In genomic region chr15:40279437-40280141, GRCh38 we compare ENCODE assay signal across 8 cellular contexts. TPM values are rescaled to one million over a fixed set of nuclear protein-coding genes. Genes with fewer than 3 reads are reported as not detected.
DNase-seq lines count a peak whose midpoint lies in the region; ATAC-seq, FAIRE-seq and TF ChIP-seq lines count a peak whose summit lies in the region.

No MANE protein-coding gene starts in this region.

- no peaks in the 10 kb centered on the region for H3K9me3 ChIP-seq in DND-41 (ENCODE audit: insufficient read depth, low read length, severe bottlenecking)
- H3K9me3 ChIP-seq in GM12878 (replicated peaks; ENCODE audit: control insufficient read depth, insufficient read depth, low read length), result no peaks in the 10 kb centered on the region; the same call in 2 of the 3 replicates
- H3K9me3 ChIP-seq in iPS-15b (ENCODE audit: control insufficient read depth, insufficient read depth, low read length), result no peaks in the 10 kb centered on the region

- ATAC-seq in DND-41 (ENCODE audit: insufficient read depth, low read depth), result peak; percentile 70
- ATAC-seq in GM12878, result peak; percentile 75
- ATAC-seq in HG03108 (IDR thresholded peaks at IDR 0.05; ENCODE audit: unreplicated experiment), result no peak
- ATAC-seq in HG02678 (IDR thresholded peaks at IDR 0.05; ENCODE audit: unreplicated experiment), result no peak

- intact Hi-C loops in GM12878 (cut with micrococcal nuclease; ENCODE audit: unreplicated experiment), result loop anchor here (1.0 to 10.0 kb wide), 5 partner anchors 31 to 395 kb away; partner anchors contain the start of gene BMF

- H3K36me3 ChIP-seq in DND-41 (ENCODE audit: insufficient read depth, low read length), result no peaks in the 10 kb centered on the region
- H3K36me3 ChIP-seq in GM12878 (ENCODE audit: control insufficient read depth in 2 of 2, insufficient read depth in 2 of 2, low read length in 1 of 2), result no peaks in the 10 kb centered on the region
- H3K36me3 ChIP-seq in iPS-15b (ENCODE audit: control insufficient read depth, insufficient read depth, low read length), result no peaks in the 10 kb centered on the region

- peak; percentile 75 for TF ChIP-seq RAD21 in GM12878 (IDR thresholded peaks at IDR 0.05; ENCODE audit: insufficient read depth, low read depth, low read length)

- H3K4me3 ChIP-seq in DND-41 (ENCODE audit: low read depth in 1 of 2, low read length in 2 of 2), result no peak overlapping the region
- no peak overlapping the region for H3K4me3 ChIP-seq in GM12878
- H3K4me3 ChIP-seq in iPS-15b (ENCODE audit: low read depth, low read length), result peak overlapping the region; percentile 37

- no peak for TF ChIP-seq POLR2A in GM12878 (IDR thresholded peaks at IDR 0.05; ENCODE audit: low read depth, low read length)

- TF ChIP-seq CTCF in DND-41 (IDR thresholded peaks at IDR 0.05; ENCODE audit: borderline replicate concordance, extremely low read depth, low read length, poor library complexity, severe bottlenecking), result peak; percentile 96
- TF ChIP-seq CTCF in GM12878 (IDR thresholded peaks at IDR 0.05 in 2 of 3, conservative IDR thresholded peaks at IDR 0.05 in 1 of 3; ENCODE audit: control insufficient read depth in 2 of 3, extremely low read depth in 1 of 3, insufficient read depth in 1 of 3, low read depth in 3 of 3, low read length in 3 of 3), result peak; percentile 93 to 98 (median 93)

- in situ Hi-C loops in KBM-7 (cut with MboI; ENCODE audit: low pct_unique_long_range_greater_than_20kb, low sequenced_read_pairs), result loop anchor here (10.0 kb wide), 1 partner anchor 65 kb away; no protein-coding TSS in a partner anchor
- in situ Hi-C loops in GM12878 (cut with MboI), result loop anchor here (5.0 to 10.0 kb wide), 3 partner anchors 33 to 495 kb away; partner anchors contain the start of gene FSIP1

- 26% methylated on average over 28 of the region's 40 CpGs for WGBS in GM12878 (ENCODE audit: insufficient coverage, insufficient replicate concordance, low lambda C conversion rate, missing lambda C conversion rate)

- H3K27me3 ChIP-seq in DND-41 (ENCODE audit: insufficient read depth, low read length, poor library complexity), result peaks cover 11% of the 10 kb centered on the region
- H3K27me3 ChIP-seq in GM12878 (replicated peaks in 1 of 2; ENCODE audit: control insufficient read depth in 2 of 2, insufficient read depth in 2 of 2, low read length in 1 of 2), result peaks cover 4 to 17% of the 10 kb centered on the region in 2 experiments
- peaks cover 59% of the 10 kb centered on the region for H3K27me3 ChIP-seq in iPS-15b (ENCODE audit: control insufficient read depth, insufficient read depth, low read length)

- H3K27ac ChIP-seq in DND-41 (ENCODE audit: low read length) (no peak overlapping the region), GM12878 (ENCODE audit: control insufficient read depth, insufficient read depth) (no peak overlapping the region)

- FAIRE-seq in GM12878 (lab: Jason Lieb, UNC), result peak; percentile 80

- RAD21 ChIA-PET in GM12878 (lab: Charles Lee; ENCODE audit: unreplicated experiment), result interaction anchor here (0.6 to 5.7 kb wide), 18 partner anchors 19 to 250 kb away, joined by 3 to 93 read pairs (median 4); partner anchors contain the start of genes CCDC9B and PLCB2

- SMC1A ChIA-PET in GM12878 (lab: Charles Lee; ENCODE audit: uncharacterized antibody, unreplicated experiment), result interaction anchor here (0.6 to 4.8 kb wide), 13 partner anchors 8 to 244 kb away, joined by 3 to 83 read pairs (median 5); partner anchors contain the start of gene PLCB2

- H3K4me2 ChIP-seq in DND-41 (ENCODE audit: insufficient read depth, low read length) (no peak overlapping the region), GM12878 (ENCODE audit: control insufficient read depth, insufficient read depth) (no peak overlapping the region)

- CTCF ChIA-PET in GM12878 (lab: Yijun Ruan, JAX), result interaction anchor here (0.6 to 11.7 kb wide), 46 partner anchors 9 to 580 kb away, joined by 3 to 296 read pairs (median 4); partner anchors contain the start of genes BMF, CCDC9B, INAFM2 and PLCB2

- H4K20me1 ChIP-seq in DND-41 (ENCODE audit: insufficient read depth, low read length) (no peaks in the 10 kb centered on the region), GM12878 (ENCODE audit: control insufficient read depth, insufficient read depth) (no peaks in the 10 kb centered on the region; the same call in 1 of the 2 replicates)

- no peak overlapping the region for H2AFZ ChIP-seq in DND-41 (ENCODE audit: low read depth, low read length)
- no peak overlapping the region for H2AFZ ChIP-seq in GM12878 (ENCODE audit: control insufficient read depth, low read depth, low read length)

- POLR2A ChIA-PET in GM12878 (lab: Charles Lee), result interaction anchor here (1.0 to 1.7 kb wide), 3 partner anchors 12 to 62 kb away, joined by 3 to 6 read pairs (median 5); no protein-coding TSS in a partner anchor

- H3K9ac ChIP-seq in DND-41 (ENCODE audit: low read depth, low read length), result no peak overlapping the region
- H3K9ac ChIP-seq in GM12878 (ENCODE audit: control insufficient read depth, insufficient read depth, low read length), result no peak overlapping the region
- no peak overlapping the region for H3K9ac ChIP-seq in iPS-15b (ENCODE audit: low read depth, low read length)

- no peak for TF ChIP-seq EP300 in GM12878 (IDR thresholded peaks at IDR 0.05; ENCODE audit: borderline replicate concordance in 1 of 2, control insufficient read depth in 1 of 2, low read depth in 2 of 2, low read length in 2 of 2)

- BruUV-seq in GM12878 (replicated peaks; lab: Mats Ljungman, UMichigan), result no TSS peak

- H3K4me1 ChIP-seq in DND-41 (ENCODE audit: insufficient read depth, low read length) (peaks cover 17% of the 10 kb centered on the region), GM12878 (ENCODE audit: control insufficient read depth, insufficient read depth, low read length) (peaks cover 11% of the 10 kb centered on the region), iPS-15b (ENCODE audit: control insufficient read depth, insufficient read depth, low read length) (peaks cover 9% of the 10 kb centered on the region)

- no peaks in the 10 kb centered on the region for H3K79me2 ChIP-seq in DND-41 (ENCODE audit: insufficient read depth, low read length)
- no peaks in the 10 kb centered on the region for H3K79me2 ChIP-seq in GM12878 (ENCODE audit: control insufficient read depth, insufficient read depth, low read length)

- peak; percentile 55 for DNase-seq in DND-41
- DNase-seq in KBM-7, result peak; percentile 71
- peak; percentile 29 for DNase-seq in T-helper 22 cell (ENCODE audit: low read depth)
- DNase-seq in GM12878 (ENCODE audit: low read depth, low spot score), result no peak
- DNase-seq in stimulated activated CD4-positive, alpha-beta T cell treated with anti-CD3 and anti-CD28 coated beads, Interleukin-12 subunit alpha, Interleukin-12 subunit beta, amount 100 ng/mL, for 24 hours (ENCODE audit: low read depth in 2 of 2), result peak; percentile 21 to 59

RNA-seq across cellular contexts. Expression of gene ANKRD63, which starts 3.3 kb away (rescaled TPM):
- total RNA-seq in GM12878 (2013; cell fraction: nucleolus; rRNA removed), result not detected in 2 replicates
- total RNA-seq in GM12878 (2014; rRNA removed) (not detected in 2 replicates), GM12878 (2014; rRNA removed; fragmentation: Illumina TruSeq; extraction: Trizol) (not detected in 2 replicates), GM12878 (2021) (not detected in 2 replicates)
- not detected for polyA plus RNA-seq in GM12878 (2011; ENCODE audit: low read depth)
- polyA plus RNA-seq in GM12878 (2011; rRNA removed) (not detected in 2 replicates), GM12878 (2014; fragmentation: Illumina TruSeq; extraction: Trizol) (not detected in 2 replicates), GM12878 (2014; fragmentation: Nextera tagmentation; extraction: Ambion mirVana) (not detected), GM12878 (2014; rRNA removed) (not detected in 2 replicates), GM12878 (2016; fragmentation: Nextera tagmentation; extraction: Ambion mirVana) (not detected)
- not detected in 2 replicates for polyA plus RNA-seq in GM12878 (2011; cell fraction: cytosol; rRNA removed)
- polyA plus RNA-seq in GM12878 (2011; cell fraction: nucleus; rRNA removed), result not detected in 2 replicates
- polyA plus RNA-seq in GM12878 (2012), result not detected in 2 replicates
- polyA minus RNA-seq in GM12878 (2011; rRNA and poly(A)+ RNA removed), result not detected in 2 replicates
- polyA minus RNA-seq in GM12878 (2011; cell fraction: cytosol; rRNA and poly(A)+ RNA removed), result not detected in 2 replicates
- not detected in 2 replicates for polyA minus RNA-seq in GM12878 (2011; cell fraction: nucleus; rRNA and poly(A)+ RNA removed)

RNA-seq across cellular contexts. Expression of gene PLCB2, which starts 28.1 kb away (rescaled TPM):
- total RNA-seq in GM12878 (2013; cell fraction: nucleolus; rRNA removed), result 14.1 and 15.6 TPM in 2 replicates
- total RNA-seq in GM12878 (2014; rRNA removed), result 18.5 and 25.2 TPM in 2 replicates
- 13.2 and 13.9 TPM in 2 replicates for total RNA-seq in GM12878 (2014; rRNA removed; fragmentation: Illumina TruSeq; extraction: Trizol)
- total RNA-seq in GM12878 (2021), result 33.8 and 39.4 TPM in 2 replicates
- 8.1 TPM for polyA plus RNA-seq in GM12878 (2011; ENCODE audit: low read depth)
- polyA plus RNA-seq in GM12878 (2011; rRNA removed), result 0.88 and 1.2 TPM in 2 replicates
- 1.5 and 2.6 TPM in 2 replicates for polyA plus RNA-seq in GM12878 (2011; cell fraction: cytosol; rRNA removed)
- polyA plus RNA-seq in GM12878 (2011; cell fraction: nucleus; rRNA removed), result 10.9 and 16.6 TPM in 2 replicates
- polyA plus RNA-seq in GM12878 (2012), result 17.2 and 21.1 TPM in 2 replicates
- polyA plus RNA-seq in GM12878 (2014; fragmentation: Illumina TruSeq; extraction: Trizol), result 17.4 and 24.7 TPM in 2 replicates
- polyA plus RNA-seq in GM12878 (2014; fragmentation: Nextera tagmentation; extraction: Ambion mirVana), result 1 to 10 TPM; 1.3 to 2.4 TPM
- polyA plus RNA-seq in GM12878 (2014; rRNA removed), result 32.6 and 34.4 TPM in 2 replicates
- 1 to 10 TPM; 6.9 to 7.4 TPM for polyA plus RNA-seq in GM12878 (2016; fragmentation: Nextera tagmentation; extraction: Ambion mirVana)
- 0.95 and 2.7 TPM in 2 replicates for polyA minus RNA-seq in GM12878 (2011; rRNA and poly(A)+ RNA removed)
- polyA minus RNA-seq in GM12878 (2011; cell fraction: cytosol; rRNA and poly(A)+ RNA removed), result 0.67 and 3.2 TPM in 2 replicates
- polyA minus RNA-seq in GM12878 (2011; cell fraction: nucleus; rRNA and poly(A)+ RNA removed), result 2.4 and 3.3 TPM in 2 replicates

RNA-seq across cellular contexts. Expression of gene PAK6, which starts 40.7 kb away (rescaled TPM):
- total RNA-seq in GM12878 (2013; cell fraction: nucleolus; rRNA removed), result 2.2 and 2.5 TPM in 2 replicates
- total RNA-seq in GM12878 (2014; rRNA removed), result 0.40 and 1.2 TPM in 2 replicates
- 0.14 and 0.36 TPM in 2 replicates for total RNA-seq in GM12878 (2014; rRNA removed; fragmentation: Illumina TruSeq; extraction: Trizol)
- total RNA-seq in GM12878 (2021), result 0.59 and 0.77 TPM in 2 replicates
- polyA plus RNA-seq in GM12878 (2011; ENCODE audit: low read depth), result 0.14 TPM
- 0.03 and 0.07 TPM in 2 replicates for polyA plus RNA-seq in GM12878 (2011; rRNA removed)
- 0.28 and 0.38 TPM in 2 replicates for polyA plus RNA-seq in GM12878 (2011; cell fraction: cytosol; rRNA removed)
- 0.15 and 0.51 TPM in 2 replicates for polyA plus RNA-seq in GM12878 (2011; cell fraction: nucleus; rRNA removed)
- polyA plus RNA-seq in GM12878 (2012), result 0.27 and 0.30 TPM in 2 replicates
- 0.16 and 0.25 TPM in 2 replicates for polyA plus RNA-seq in GM12878 (2014; fragmentation: Illumina TruSeq; extraction: Trizol)
- under 1 TPM in 1 of 2 experiments, not detected in 1; 0.07 TPM for polyA plus RNA-seq in GM12878 (2014; fragmentation: Nextera tagmentation; extraction: Ambion mirVana)
- polyA plus RNA-seq in GM12878 (2014; rRNA removed), result 0.92 and 1.3 TPM in 2 replicates
- under 1 TPM in 1 of 2 experiments, not detected in 1; 0.27 TPM for polyA plus RNA-seq in GM12878 (2016; fragmentation: Nextera tagmentation; extraction: Ambion mirVana)
- 0.26 and 0.37 TPM in 2 replicates for polyA minus RNA-seq in GM12878 (2011; rRNA and poly(A)+ RNA removed)
- not detected in 2 replicates for polyA minus RNA-seq in GM12878 (2011; cell fraction: cytosol; rRNA and poly(A)+ RNA removed)
- polyA minus RNA-seq in GM12878 (2011; cell fraction: nucleus; rRNA and poly(A)+ RNA removed), result 0.73 and 1.3 TPM in 2 replicates

RNA-seq across cellular contexts. Expression of gene INAFM2, which starts 43.9 kb away (rescaled TPM):
- total RNA-seq in GM12878 (2013; cell fraction: nucleolus; rRNA removed), result 2.6 and 3.5 TPM in 2 replicates
- total RNA-seq in GM12878 (2014; rRNA removed), result 3.8 and 5.0 TPM in 2 replicates
- total RNA-seq in GM12878 (2014; rRNA removed; fragmentation: Illumina TruSeq; extraction: Trizol), result 3.9 and 5.2 TPM in 2 replicates
- total RNA-seq in GM12878 (2021), result 5.2 and 8.1 TPM in 2 replicates
- 2.1 TPM for polyA plus RNA-seq in GM12878 (2011; ENCODE audit: low read depth)
- polyA plus RNA-seq in GM12878 (2011; rRNA removed), result 4.0 and 4.2 TPM in 2 replicates
- 1.9 and 2.6 TPM in 2 replicates for polyA plus RNA-seq in GM12878 (2011; cell fraction: cytosol; rRNA removed)
- 2.5 and 3.4 TPM in 2 replicates for polyA plus RNA-seq in GM12878 (2011; cell fraction: nucleus; rRNA removed)
- polyA plus RNA-seq in GM12878 (2012), result 3.1 and 3.9 TPM in 2 replicates
- polyA plus RNA-seq in GM12878 (2014; fragmentation: Illumina TruSeq; extraction: Trizol), result 3.9 and 5.9 TPM in 2 replicates
- 1 to 10 TPM; 2.0 to 2.4 TPM for polyA plus RNA-seq in GM12878 (2014; fragmentation: Nextera tagmentation; extraction: Ambion mirVana)
- polyA plus RNA-seq in GM12878 (2014; rRNA removed), result 3.0 and 4.2 TPM in 2 replicates
- 1 to 10 TPM in 1 of 2 experiments, under 1 TPM in 1; 0.75 to 1.2 TPM for polyA plus RNA-seq in GM12878 (2016; fragmentation: Nextera tagmentation; extraction: Ambion mirVana)
- polyA minus RNA-seq in GM12878 (2011; rRNA and poly(A)+ RNA removed), result 1.3 and 1.9 TPM in 2 replicates
- polyA minus RNA-seq in GM12878 (2011; cell fraction: cytosol; rRNA and poly(A)+ RNA removed), result 0.62 and 0.80 TPM in 2 replicates
- polyA minus RNA-seq in GM12878 (2011; cell fraction: nucleus; rRNA and poly(A)+ RNA removed), result 1.2 and 1.5 TPM in 2 replicates

Comparison
In these comparisons a context has a peak if more than half of its experiments do, and no peak if none do; other contexts are left out.
1. ATAC-seq: peak in DND-41 (single experiment) and GM12878 (single experiment); none in HG03108 (single experiment) and HG02678 (single experiment).